28 cellular contexts compared by ENCODE assay signal in the genomic region with DNA sequence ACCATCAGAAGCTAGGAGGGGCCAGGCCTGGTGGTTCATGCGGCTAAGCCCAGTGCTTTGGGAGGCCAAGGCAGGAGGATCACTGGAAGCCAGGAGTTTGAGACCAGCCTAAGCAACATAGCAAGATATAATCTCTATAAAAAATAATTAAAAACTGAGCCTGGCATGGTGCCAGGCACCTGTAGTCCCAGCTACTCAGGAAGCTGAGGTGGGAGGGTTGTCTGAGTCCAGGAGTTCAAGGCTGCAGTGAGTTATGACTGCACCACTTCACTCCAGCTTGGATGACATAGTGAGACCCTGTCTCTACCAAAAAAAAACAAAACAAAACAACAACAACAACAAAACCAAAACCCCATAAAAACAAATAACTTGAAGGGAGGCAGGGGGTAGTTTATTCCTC.
"Had no signal": no experiment of that assay in that cellular context is flagged by ENCODE, and none has a peak within 500 bp of the region (broad histone marks: within the 10 kb centered on the region; RNA-seq: fewer than 3 reads in every experiment).

No MANE protein-coding gene starts in this region.

- ATAC-seq: effector memory CD8-positive, alpha-beta T cell; esophagus mucosa; foreskin keratinocyte; gastrocnemius medialis; gastroesophageal sphincter; heart left ventricle; heart right ventricle had no signal

- H3K27me3 ChIP-seq: colonic mucosa, esophagus muscularis mucosa, esophagus squamous epithelium, foreskin keratinocyte, gastrocnemius medialis, gastroesophageal sphincter, heart left ventricle, heart right ventricle had no signal

- H3K9me3 ChIP-seq: colonic mucosa, esophagus squamous epithelium, gastrocnemius medialis, gastroesophageal sphincter had no signal

- H3K4me1 ChIP-seq: colonic mucosa, esophagus muscularis mucosa, esophagus squamous epithelium, foreskin keratinocyte, gastrocnemius medialis, gastroesophageal sphincter, heart left ventricle, heart right ventricle had no signal

- H3K27ac ChIP-seq: colonic mucosa, coronary artery, dorsolateral prefrontal cortex, epithelial cell of prostate, esophagus muscularis mucosa, esophagus squamous epithelium, foreskin keratinocyte, gastrocnemius medialis, gastroesophageal sphincter, heart left ventricle, heart right ventricle had no signal

- FAIRE-seq: colon, endometrium, endothelial cell of umbilical vein, frontal cortex had no signal

- DNase-seq: colonic mucosa; cortex of kidney; dermis blood vessel endothelial cell; dorsolateral prefrontal cortex; effector CD4-positive, alpha-beta T cell; effector CD8-positive, alpha-beta T cell; effector memory CD4-positive, alpha-beta T cell; effector memory CD8-positive, alpha-beta T cell; endodermal cell; erythroblast; esophagus squamous epithelium; foreskin fibroblast; foreskin keratinocyte; foreskin melanocyte; gastrocnemius medialis; glutamatergic neuron; head of caudate nucleus; heart left ventricle; heart right ventricle had no signal

- H3K4me3 ChIP-seq: colonic mucosa, coronary artery, dorsolateral prefrontal cortex, esophagus muscularis mucosa, esophagus squamous epithelium, gastrocnemius medialis, gastroesophageal sphincter, heart left ventricle, heart right ventricle had no signal

- H3K36me3 ChIP-seq: colonic mucosa, esophagus muscularis mucosa, esophagus squamous epithelium, gastrocnemius medialis had no signal
